In the genomic region with DNA sequence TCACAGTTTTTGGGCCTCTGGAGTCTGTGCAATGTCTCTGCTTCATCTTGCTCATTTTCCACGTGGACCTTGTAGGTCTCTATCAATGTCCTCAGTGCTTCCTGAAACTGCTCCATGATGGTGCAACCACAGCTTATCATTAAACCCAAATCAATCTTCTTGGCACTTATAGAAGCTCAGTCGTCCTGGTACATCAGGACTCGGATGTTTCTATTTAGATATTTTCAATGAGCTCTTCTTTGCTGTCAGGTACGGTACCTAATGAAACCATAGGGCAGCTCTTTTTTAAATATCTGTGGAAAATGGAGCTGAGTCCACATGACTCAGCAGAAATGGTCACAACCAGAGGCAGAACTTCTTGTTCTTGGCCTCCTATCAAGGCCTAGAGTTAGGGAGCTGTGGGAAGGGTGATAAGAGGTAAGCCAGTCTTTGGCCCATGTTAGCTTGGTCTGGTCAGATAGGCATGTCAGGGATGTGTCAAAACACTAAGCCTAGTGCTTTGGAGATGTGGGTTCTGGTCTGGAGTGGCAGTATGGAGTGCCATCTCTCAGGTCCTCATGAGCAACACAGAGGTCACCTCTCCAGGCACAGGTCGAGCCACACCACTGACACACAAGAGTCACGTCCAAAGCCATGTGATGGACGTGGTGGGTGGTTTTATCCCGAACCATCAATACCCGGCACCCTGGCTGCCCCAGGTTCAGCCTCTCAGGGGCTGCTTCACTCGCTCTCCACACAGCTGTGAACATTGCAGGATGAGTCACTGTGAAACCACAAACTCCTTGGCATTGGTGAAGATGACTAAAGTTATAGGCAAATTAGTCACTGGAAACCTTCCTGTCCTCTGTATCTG, we compare ENCODE assay signal across 8 cellular contexts.
DNase-seq lines count a peak whose midpoint lies in the region; ATAC-seq and TF ChIP-seq lines count a peak whose summit lies in the region.

No MANE protein-coding gene starts in this region.

- peak overlapping the region; percentile 14 for H2AFZ ChIP-seq in HCT116 (ENCODE audit: low read depth, low read length, poor library complexity, severe bottlenecking)
- peak overlapping the region; percentile 37 for H2AFZ ChIP-seq in MM.1S (ENCODE audit: low read length)

- H3K9me2 ChIP-seq in HCT116 (ENCODE audit: insufficient read depth) (no peaks in the 10 kb centered on the region), MM.1S (replicated peaks; ENCODE audit: insufficient read depth, low read length) (no peaks in the 10 kb centered on the region)

- H3K36me3 ChIP-seq in HCT116 (ENCODE audit: control insufficient read depth in 1 of 2, insufficient read depth in 2 of 2, low read length in 2 of 2) (no peaks in the 10 kb centered on the region), MM.1S (replicated peaks; ENCODE audit: insufficient read depth, low read length) (no peaks in the 10 kb centered on the region), psoas muscle (ENCODE audit: insufficient read depth in 1 of 2, low read depth in 1 of 2) (no peaks in the 10 kb centered on the region)

- CTCF ChIA-PET in GM10248 (lab: Yijun Ruan, JAX) (interaction anchor here (1.0 to 2.4 kb wide), 8 partner anchors 9 to 481 kb away, joined by 3 to 11 read pairs (median 4); no protein-coding TSS in a partner anchor), HCT116 (lab: Charles Lee) (interaction anchor here (0.7 kb wide), 1 partner anchor 270 kb away, joined by 3 read pairs; no protein-coding TSS in a partner anchor)

- POLR2A ChIA-PET in GM10248 (lab: Yijun Ruan, JAX) = no interaction called here
- POLR2A ChIA-PET in HCT116 (lab: Charles Lee) = interaction anchor here (1.1 to 1.7 kb wide), 3 partner anchors 13 to 43 kb away, joined by 3 to 6 read pairs (median 3); no protein-coding TSS in a partner anchor

- TF ChIP-seq CTCF in GM10248 (IDR thresholded peaks at IDR 0.05; ENCODE audit: control extremely low read depth, extremely low read depth, low read depth, missing control alignments) (no peak), HCT116 (IDR thresholded peaks at IDR 0.05 in 2 of 3, conservative IDR thresholded peaks at IDR 0.05 in 1 of 3; ENCODE audit: borderline replicate concordance in 1 of 3, insufficient read depth in 1 of 3, low read depth in 2 of 3, low read length in 2 of 3) (no peak), MM.1S (IDR thresholded peaks at IDR 0.05; ENCODE audit: low read length) (no peak), epithelial cell of proximal tubule (conservative IDR thresholded peaks at IDR 0.05; ENCODE audit: low read depth, low read length) (no peak), psoas muscle (IDR thresholded peaks at IDR 0.05) (no peak)

- 63 to 84% (median 70%) methylated on average over 10 of the region's 10 CpGs for WGBS in psoas muscle, 3 donors

- intact Hi-C loops in HCT116 (cut with micrococcal nuclease) = loop anchor here (5.0 kb wide), 1 partner anchor 139 kb away; a partner anchor contains a TSS
- intact Hi-C loops in psoas muscle (cut with DNase I) = no loop called here

- peak; percentile 92 for ATAC-seq in HCT116
- peak; percentile 79 to 87 (median 82) for ATAC-seq in psoas muscle

- H3K27ac ChIP-seq in HCT116 (ENCODE audit: low read depth, low read length) (peak overlapping the region; percentile 24), MM.1S (ENCODE audit: low read length) (peak overlapping the region; percentile 88), psoas muscle (peak overlapping the region; percentile 18)

- H4K20me1 ChIP-seq in HCT116 (ENCODE audit: insufficient read depth) (no peaks in the 10 kb centered on the region), MM.1S (ENCODE audit: insufficient read depth, low read length) (no peaks in the 10 kb centered on the region)

- H3K4me2 ChIP-seq in HCT116 (ENCODE audit: low read length) (peak overlapping the region; percentile 70), MM.1S (ENCODE audit: low read depth, low read length) (peak overlapping the region; percentile 72)

- peaks cover 19 to 35% of the 10 kb centered on the region in 2 experiments for H3K4me1 ChIP-seq in HCT116 (ENCODE audit: control insufficient read depth in 1 of 2, insufficient read depth in 2 of 2, low read length in 2 of 2)
- peaks cover 45% of the 10 kb centered on the region for H3K4me1 ChIP-seq in MM.1S (ENCODE audit: low read length)
- peaks cover 6% of the 10 kb centered on the region for H3K4me1 ChIP-seq in psoas muscle

- H3K9ac ChIP-seq in HCT116 (ENCODE audit: low read length) (peak overlapping the region; percentile 12; the same call in 1 of the 2 replicates), MM.1S (ENCODE audit: low read length) (peak overlapping the region; percentile 62)

- H3K79me2 ChIP-seq in HCT116 (ENCODE audit: insufficient read depth, low read length) = no peaks in the 10 kb centered on the region
- no peaks in the 10 kb centered on the region for H3K79me2 ChIP-seq in MM.1S (ENCODE audit: low read length)

- DNase-seq in GM10248 (ENCODE audit: extremely low spot score) (peak; percentile 77), HCT116 (ENCODE audit: low read depth, low spot score) (peak; percentile 92), MM.1S (peak; percentile 97), epithelial cell of proximal tubule (ENCODE audit: low read depth) (peak; percentile 94), psoas muscle (peak; percentile 51 to 63), mesenteric fat pad (ENCODE audit: low spot score) (no peak), KG1 (lab: John Stamatoyannopoulos, UW) (no peak)
- DNase-seq in activated CD4-positive, alpha-beta T cell treated with anti-CD3 and anti-CD28 coated beads, Interleukin-2, amount 50 U/mL, for 48 hours = peak; percentile 67 to 73

- no TSS peak for BruUV-seq in HCT116 (replicated peaks; lab: Mats Ljungman, UMichigan)

- no peak for TF ChIP-seq POLR2A in HCT116 (IDR thresholded peaks at IDR 0.05; ENCODE audit: borderline replicate concordance, extremely low read depth, insufficient read depth, insufficient read length)

- H3K27me3 ChIP-seq in HCT116 (ENCODE audit: insufficient read depth, low read length) (no peaks in the 10 kb centered on the region), MM.1S (replicated peaks; ENCODE audit: insufficient read depth, low read length) (no peaks in the 10 kb centered on the region), psoas muscle (ENCODE audit: insufficient read depth in 3 of 3, low read length in 2 of 3) (no peaks in the 10 kb centered on the region)

- H3F3A ChIP-seq in MM.1S (ENCODE audit: insufficient read depth, low read length) = peaks cover 23% of the 10 kb centered on the region

- RAD21 ChIA-PET in HCT116 (lab: Charles Lee; ENCODE audit: low non-redundant PET in 1 of 2, low total read pairs in 2 of 2, uncharacterized antibody in 2 of 2, unreplicated experiment in 2 of 2) = interaction anchor here in 1 of 2 experiments (0.5 kb wide), 1 partner anchor 979 kb away, joined by 4 read pairs; no protein-coding TSS in a partner anchor

- TF ChIP-seq RAD21 in HCT116 (IDR thresholded peaks at IDR 0.05; ENCODE audit: low read depth) = no peak; the same call in 1 of the 2 replicates

- H3K9me3 ChIP-seq in HCT116 (ENCODE audit: control insufficient read depth in 1 of 2, insufficient read depth in 1 of 2, low read depth in 1 of 2, low read length in 2 of 2) = no peaks in the 10 kb centered on the region
- H3K9me3 ChIP-seq in MM.1S (replicated peaks; ENCODE audit: insufficient read depth, low read length) = no peaks in the 10 kb centered on the region
- no peaks in the 10 kb centered on the region for H3K9me3 ChIP-seq in psoas muscle

- H3K4me3 ChIP-seq in HCT116 (replicated peaks in 1 of 2; ENCODE audit: low read depth in 1 of 2, low read length in 2 of 2) (peak overlapping the region in 1 of 2 experiments; percentile 31; a peak in 2 of 4 replicates), MM.1S (ENCODE audit: low read length) (peak overlapping the region; percentile 47), epithelial cell of proximal tubule (ENCODE audit: low read depth, low read length) (no peak overlapping the region), psoas muscle (no peak overlapping the region)

TF ChIP-seq in HCT116, 20 proteins besides CTCF, POLR2A, EP300 and RAD21 (continues in another document):
- TF ChIP-seq TCF7L2 (IDR thresholded peaks at IDR 0.05; ENCODE audit: borderline replicate concordance, extremely low read depth, insufficient read depth, insufficient read length) (peak; percentile 41), ELF1 (IDR thresholded peaks at IDR 0.05; ENCODE audit: borderline replicate concordance, low read depth) (no peak), YY1 (IDR thresholded peaks at IDR 0.05; ENCODE audit: extremely low read depth, insufficient replicate concordance, low read depth, low read length) (no peak), CEBPB (IDR thresholded peaks at IDR 0.05; ENCODE audit: low read depth) (no peak; the same call in 1 of the 2 replicates), FOSL1 (IDR thresholded peaks at IDR 0.05; ENCODE audit: low read depth) (peak; percentile 100), CBX3 (IDR thresholded peaks at IDR 0.05; ENCODE audit: low read depth) (peak; percentile 92; the same call in 1 of the 2 replicates)
- TF ChIP-seq, protein P1, sequence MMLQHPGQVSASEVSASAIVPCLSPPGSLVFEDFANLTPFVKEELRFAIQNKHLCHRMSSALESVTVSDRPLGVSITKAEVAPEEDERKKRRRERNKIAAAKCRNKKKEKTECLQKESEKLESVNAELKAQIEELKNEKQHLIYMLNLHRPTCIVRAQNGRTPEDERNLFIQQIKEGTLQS (IDR thresholded peaks at IDR 0.05) = no peak
- TF ChIP-seq, protein P2, sequence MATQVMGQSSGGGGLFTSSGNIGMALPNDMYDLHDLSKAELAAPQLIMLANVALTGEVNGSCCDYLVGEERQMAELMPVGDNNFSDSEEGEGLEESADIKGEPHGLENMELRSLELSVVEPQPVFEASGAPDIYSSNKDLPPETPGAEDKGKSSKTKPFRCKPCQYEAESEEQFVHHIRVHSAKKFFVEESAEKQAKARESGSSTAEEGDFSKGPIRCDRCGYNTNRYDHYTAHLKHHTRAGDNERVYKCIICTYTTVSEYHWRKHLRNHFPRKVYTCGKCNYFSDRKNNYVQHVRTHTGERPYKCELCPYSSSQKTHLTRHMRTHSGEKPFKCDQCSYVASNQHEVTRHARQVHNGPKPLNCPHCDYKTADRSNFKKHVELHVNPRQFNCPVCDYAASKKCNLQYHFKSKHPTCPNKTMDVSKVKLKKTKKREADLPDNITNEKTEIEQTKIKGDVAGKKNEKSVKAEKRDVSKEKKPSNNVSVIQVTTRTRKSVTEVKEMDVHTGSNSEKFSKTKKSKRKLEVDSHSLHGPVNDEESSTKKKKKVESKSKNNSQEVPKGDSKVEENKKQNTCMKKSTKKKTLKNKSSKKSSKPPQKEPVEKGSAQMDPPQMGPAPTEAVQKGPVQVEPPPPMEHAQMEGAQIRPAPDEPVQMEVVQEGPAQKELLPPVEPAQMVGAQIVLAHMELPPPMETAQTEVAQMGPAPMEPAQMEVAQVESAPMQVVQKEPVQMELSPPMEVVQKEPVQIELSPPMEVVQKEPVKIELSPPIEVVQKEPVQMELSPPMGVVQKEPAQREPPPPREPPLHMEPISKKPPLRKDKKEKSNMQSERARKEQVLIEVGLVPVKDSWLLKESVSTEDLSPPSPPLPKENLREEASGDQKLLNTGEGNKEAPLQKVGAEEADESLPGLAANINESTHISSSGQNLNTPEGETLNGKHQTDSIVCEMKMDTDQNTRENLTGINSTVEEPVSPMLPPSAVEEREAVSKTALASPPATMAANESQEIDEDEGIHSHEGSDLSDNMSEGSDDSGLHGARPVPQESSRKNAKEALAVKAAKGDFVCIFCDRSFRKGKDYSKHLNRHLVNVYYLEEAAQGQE (IDR thresholded peaks at IDR 0.05; ENCODE audit: low read depth) = no peak

Comparison
In these comparisons a context has a peak if more than half of its experiments do, and no peak if none do; other contexts are left out.
1. DNase-seq: peak in GM10248 (single experiment), HCT116 (single experiment), MM.1S (single experiment), activated CD4-positive, alpha-beta T cell treated with anti-CD3 and anti-CD28 coated beads, Interleukin-2, amount 50 U/mL, for 48 hours (2 of 2), epithelial cell of proximal tubule (single experiment) and psoas muscle (2 of 2); none in mesenteric fat pad (single experiment) and KG1 (single experiment).
2. H3K27ac ChIP-seq: peak in every context shown above with its lines; median percentile 88 in MM.1S; 24 in HCT116; 18 in psoas muscle.